ENCODE assay signal across 12 cellular contexts in the genomic region with DNA sequence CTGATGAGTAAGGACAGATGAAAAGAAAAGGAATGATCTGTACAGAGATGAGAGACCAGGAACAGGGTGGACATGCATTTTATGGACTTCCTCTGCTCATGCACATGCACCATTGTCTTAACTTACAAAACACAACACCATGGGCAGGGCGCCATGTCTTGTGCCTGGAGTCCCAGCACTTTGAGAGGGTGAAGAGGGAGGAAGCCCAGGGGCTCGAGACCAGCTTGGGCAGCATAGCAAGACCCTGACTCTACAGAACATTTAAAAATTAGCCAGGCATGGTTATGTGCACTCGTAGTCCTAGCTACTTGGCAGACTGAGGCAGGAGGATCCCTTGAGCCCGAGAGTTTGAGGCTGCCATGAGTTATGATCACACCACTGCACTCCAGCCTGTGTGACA.
A peak's percentile ranks its signal among the peaks of the same experiment; 100 is the strongest.
DNase-seq lines count a peak whose midpoint lies in the region; ATAC-seq, FAIRE-seq and TF ChIP-seq lines count a peak whose summit lies in the region.
"Had no signal": no experiment of that assay in that cellular context is flagged by ENCODE, and none has a peak within 500 bp of the region (broad histone marks: within the 10 kb centered on the region; RNA-seq: fewer than 3 reads in every experiment).

No MANE protein-coding gene starts in this region.

- no peak overlapping the region for H3K4me2 ChIP-seq in SU-DHL-6 (ENCODE audit: low read depth, low read length, poor library complexity, severe bottlenecking)
- H3K4me2 ChIP-seq in H1 (ENCODE audit: insufficient read depth in 1 of 2, low read depth in 2 of 2, low read length in 2 of 2): no peak overlapping the region

- POLR2A ChIA-PET in activated CD4-positive, alpha-beta T cell treated with anti-CD3 and anti-CD28 coated beads, Interleukin-2, amount 10 ng/mL, durations not matched to agents 7 days and 5 days (lab: Charles Lee): interaction anchor here (1.0 to 1.1 kb wide), 2 partner anchors 35 to 81 kb away, joined by 4 to 5 read pairs; no protein-coding TSS in a partner anchor
- POLR2A ChIA-PET in H1 (lab: Charles Lee; ENCODE audit: partially characterized antibody) (interaction anchor here (1.8 kb wide), 1 partner anchor 85 kb away, joined by 5 read pairs; no protein-coding TSS in a partner anchor), A673 (lab: Charles Lee; ENCODE audit: low non-redundant PET) (interaction anchor here (0.7 kb wide), 1 partner anchor 98 kb away, joined by 3 read pairs; no protein-coding TSS in a partner anchor)

- peaks cover 83% of the 10 kb centered on the region for H3K4me1 Mint-ChIP-seq in activated CD4-positive, alpha-beta T cell treated with anti-CD3 and anti-CD28 coated beads, Interleukin-2, amount 10 ng/mL, durations not matched to agents 7 days and 5 days

- H3K4ac ChIP-seq in H1 (replicated peaks; ENCODE audit: insufficient read length, low read depth, low read length): no peak overlapping the region

- no peak overlapping the region for H3K18ac ChIP-seq in H1 (ENCODE audit: extremely low read depth, low read length)

- no peak overlapping the region for H3K14ac ChIP-seq in H1 (ENCODE audit: insufficient read length)

- H3K23me2 ChIP-seq in H1 (ENCODE audit: low read depth, low read length): no peaks in the 10 kb centered on the region; the same call in none of the 2 replicates

- WGBS in H1 (ENCODE audit: extremely low coverage in 1 of 2, insufficient coverage in 1 of 2, insufficient read length in 1 of 2, insufficient replicate concordance in 2 of 2, low coverage in 1 of 2, low lambda C conversion rate in 2 of 2, missing lambda C conversion rate in 1 of 2), 2 experiments: 93% methylated on average over 4 of the region's 4 CpGs; no CpG with 5 or more reads in 1 of the 2 experiments
- WGBS in spleen, 5 donors: 85 to 95% (median 87%) methylated on average over 3 to 4 of the region's 4 CpGs

- H3K79me2 ChIP-seq in SU-DHL-6 (ENCODE audit: insufficient read depth, low read length) (no peaks in the 10 kb centered on the region), H1 (ENCODE audit: control insufficient read depth in 1 of 2, insufficient read depth in 2 of 2, low read length in 2 of 2) (no peaks in the 10 kb centered on the region)

- no peak for DNase-seq in activated CD4-positive, alpha-beta T cell treated with anti-CD3 and anti-CD28 coated beads, Interleukin-2, amount 10 ng/mL, durations not matched to agents 7 days and 5 days
- DNase-seq in activated CD4-positive, alpha-beta T cell treated with anti-CD3 and anti-CD28 coated beads for 1 hour: no peak
- no peak for DNase-seq in H1 (ENCODE audit: low read depth in 1 of 2, low spot score in 2 of 2)
- DNase-seq in spleen: peak; percentile 66
- DNase-seq in A673 (ENCODE audit: low spot score): no peak
- DNase-seq: ACHN; effector CD8-positive, alpha-beta T cell; nucleus accumbens had no signal

- H3K79me1 ChIP-seq in H1 (ENCODE audit: low read depth, low read length): no peaks in the 10 kb centered on the region

- H4K5ac ChIP-seq in H1 (ENCODE audit: insufficient read length, low read depth, low read length): no peak overlapping the region

- H4K8ac ChIP-seq in H1 (ENCODE audit: extremely low read depth, insufficient read depth, low read length): no peak overlapping the region

- no peaks in the 10 kb centered on the region for H3K9me3 ChIP-seq in SU-DHL-6 (ENCODE audit: insufficient read depth, low read length)
- H3K9me3 ChIP-seq in H1 (ENCODE audit: insufficient read depth in 2 of 2, low read depth in 1 of 2, low read length in 1 of 2): no peaks in the 10 kb centered on the region
- H3K9me3 ChIP-seq in spleen: no peaks in the 10 kb centered on the region
- no peaks in the 10 kb centered on the region for H3K9me3 ChIP-seq in A673 (ENCODE audit: low read depth, low read length, poor library complexity, severe bottlenecking)

- no peak overlapping the region for H2BK120ac ChIP-seq in H1 (replicated peaks; ENCODE audit: low read depth, low read length)

- no peak overlapping the region for H3K23ac ChIP-seq in H1 (ENCODE audit: insufficient read length)

- no peak overlapping the region for H3K4me3 ChIP-seq in SU-DHL-6 (ENCODE audit: insufficient read depth, low read length, poor library complexity, severe bottlenecking)
- no peak overlapping the region for H3K4me3 ChIP-seq in H1 (ENCODE audit: extremely low read depth in 1 of 4, insufficient read depth in 2 of 4, low read depth in 3 of 4, low read length in 4 of 4)
- H3K4me3 ChIP-seq in spleen: no peak overlapping the region
- no peak overlapping the region for H3K4me3 ChIP-seq in A673 (ENCODE audit: low read depth, low read length, poor library complexity, severe bottlenecking)

- no peak overlapping the region for H2AK5ac ChIP-seq in H1 (ENCODE audit: low read depth, low read length)

- H4K20me1 ChIP-seq in SU-DHL-6 (ENCODE audit: low read depth, low read length) (no peaks in the 10 kb centered on the region), H1 (replicated peaks in 1 of 2; ENCODE audit: control insufficient read depth in 1 of 2, insufficient read depth in 2 of 2, low read length in 2 of 2) (no peaks in the 10 kb centered on the region)

- H3K27ac Mint-ChIP-seq in activated CD4-positive, alpha-beta T cell treated with anti-CD3 and anti-CD28 coated beads, Interleukin-2, amount 10 ng/mL, durations not matched to agents 7 days and 5 days: peak overlapping the region; percentile 84

- ATAC-seq in HG02840 (IDR thresholded peaks at IDR 0.05; ENCODE audit: low FRiP score, unreplicated experiment) (no peak), GM21528 (IDR thresholded peaks at IDR 0.05; ENCODE audit: low FRiP score, unreplicated experiment) (no peak)

- H4K91ac ChIP-seq in H1 (replicated peaks; ENCODE audit: insufficient read length, low read length): no peak overlapping the region

- no peak for TF ChIP-seq RAD21 in H1 (IDR thresholded peaks at IDR 0.05 in 1 of 2, conservative IDR thresholded peaks at IDR 0.05 in 1 of 2; ENCODE audit: low read depth in 2 of 2, low read length in 2 of 2)

- FAIRE-seq in H1 (lab: Jason Lieb, UNC): no peak
- FAIRE-seq: GM19239 had no signal

- H3F3A ChIP-seq in SU-DHL-6 (ENCODE audit: insufficient read depth): peaks cover 38% of the 10 kb centered on the region

- no peak overlapping the region for H3K56ac ChIP-seq in H1 (replicated peaks; ENCODE audit: insufficient read length, low read depth, low read length)

- H2BK5ac ChIP-seq in H1 (ENCODE audit: low read depth, low read length): peak overlapping the region; percentile 39; the same call in 1 of the 2 replicates

- CTCF ChIA-PET in activated CD4-positive, alpha-beta T cell treated with anti-CD3 and anti-CD28 coated beads, Interleukin-2, amount 10 ng/mL, durations not matched to agents 7 days and 5 days (lab: Charles Lee): interaction anchor here (0.5 to 24.4 kb wide), 14 partner anchors 10 to 364 kb away, joined by 3 to 525 read pairs (median 4); a partner anchor contains a TSS
- CTCF ChIA-PET in H1 (lab: Charles Lee; ENCODE audit: partially characterized antibody): interaction anchor here (0.5 to 4.0 kb wide), 19 partner anchors 9 to 346 kb away, joined by 3 to 27 read pairs (median 5); no protein-coding TSS in a partner anchor
- CTCF ChIA-PET in A673 (lab: Charles Lee): no interaction called here

- H2AFZ ChIP-seq in SU-DHL-6 (ENCODE audit: low read depth, low read length, severe bottlenecking) (no peak overlapping the region), H1 (ENCODE audit: low read length) (no peak overlapping the region)

- no peaks in the 10 kb centered on the region for H3K27me3 ChIP-seq in SU-DHL-6 (ENCODE audit: low read length)
- H3K27me3 ChIP-seq in H1 (replicated peaks in 1 of 4; ENCODE audit: control insufficient read depth in 3 of 4, extremely low read depth in 1 of 4, insufficient read depth in 3 of 4, low read length in 3 of 4): no peaks in the 10 kb centered on the region
- H3K27me3 ChIP-seq in spleen (replicated peaks in 1 of 7): no peaks in the 10 kb centered on the region
- no peaks in the 10 kb centered on the region for H3K27me3 ChIP-seq in A673 (replicated peaks; ENCODE audit: insufficient read depth, low read depth, low read length, poor library complexity)

- H3K27ac ChIP-seq in SU-DHL-6 (ENCODE audit: low read depth, low read length) (peak overlapping the region; percentile 20), H1 (ENCODE audit: low read depth, low read length) (no peak overlapping the region), spleen (peak overlapping the region; percentile 20 to 99 (median 82)), A673 (ENCODE audit: low read depth, low read length, poor library complexity, severe bottlenecking) (no peak overlapping the region)

- H2BK20ac ChIP-seq in H1 (ENCODE audit: low read length): no peak overlapping the region

- no peaks in the 10 kb centered on the region for H3K36me3 ChIP-seq in SU-DHL-6 (ENCODE audit: low read length)
- no peaks in the 10 kb centered on the region for H3K36me3 ChIP-seq in H1 (ENCODE audit: control insufficient read depth in 2 of 4, insufficient read depth in 4 of 4, low read length in 3 of 4)
- H3K36me3 ChIP-seq in spleen: no peaks in the 10 kb centered on the region
- H3K36me3 ChIP-seq in A673 (ENCODE audit: insufficient read depth, low read length, poor library complexity, severe bottlenecking): no peaks in the 10 kb centered on the region

- no peaks in the 10 kb centered on the region for H3K9me3 Mint-ChIP-seq in activated CD4-positive, alpha-beta T cell treated with anti-CD3 and anti-CD28 coated beads, Interleukin-2, amount 10 ng/mL, durations not matched to agents 7 days and 5 days

- intact Hi-C loops in spleen (cut with DNase I; ENCODE audit: low total_unique reads): no loop called here
- intact Hi-C loops in A673 (cut with micrococcal nuclease; ENCODE audit: unreplicated experiment): no loop called here

- TF ChIP-seq POLR2A in H1 (IDR thresholded peaks at IDR 0.05; ENCODE audit: control extremely low read depth in 1 of 2, low read depth in 2 of 2, low read length in 2 of 2): no peak
- TF ChIP-seq POLR2A in spleen (IDR thresholded peaks at IDR 0.05): no peak

- BruUV-seq in A673 (replicated peaks; lab: Mats Ljungman, UMichigan): no TSS peak

- no peak for TF ChIP-seq EP300 in H1 (IDR thresholded peaks at IDR 0.05; ENCODE audit: borderline replicate concordance in 1 of 2, low read depth in 2 of 2, low read length in 2 of 2)

- no peak overlapping the region for H2BK15ac ChIP-seq in H1 (ENCODE audit: low read length)

- H3K9me2 ChIP-seq in SU-DHL-6 (replicated peaks; ENCODE audit: insufficient read depth, low read length): no peaks in the 10 kb centered on the region

- TF ChIP-seq CTCF in SU-DHL-6 (IDR thresholded peaks at IDR 0.05; ENCODE audit: insufficient read depth, low read length, poor library complexity, severe bottlenecking) (no peak), H1 (IDR thresholded peaks at IDR 0.05; ENCODE audit: control extremely low read depth in 1 of 3, insufficient read depth in 1 of 3, low read depth in 1 of 3, low read length in 3 of 3) (no peak), spleen (IDR thresholded peaks at IDR 0.05 in 8 of 11, conservative IDR thresholded peaks at IDR 0.05 in 3 of 11) (no peak), A673 (conservative IDR thresholded peaks at IDR 0.05; ENCODE audit: low read depth, low read length) (no peak)

- H3K4me1 ChIP-seq in H1 (replicated peaks in 1 of 4; ENCODE audit: control insufficient read depth in 3 of 4, insufficient read depth in 4 of 4, low read length in 3 of 4) (peaks cover 0 to 18% (median 8%) of the 10 kb centered on the region in 4 experiments; a peak in 6 of 7 replicates), spleen (peaks cover 38 to 100% (median 65%) of the 10 kb centered on the region in 6 donors), A673 (ENCODE audit: insufficient read depth, low read length, poor library complexity, severe bottlenecking) (no peaks in the 10 kb centered on the region)

- no peak overlapping the region; the same call in 1 of the 2 replicates for H2BK12ac ChIP-seq in H1 (ENCODE audit: low read depth, low read length)

- peaks cover 17% of the 10 kb centered on the region for H3K36me3 Mint-ChIP-seq in activated CD4-positive, alpha-beta T cell treated with anti-CD3 and anti-CD28 coated beads, Interleukin-2, amount 10 ng/mL, durations not matched to agents 7 days and 5 days (ENCODE audit: low read depth)

- H3K9ac ChIP-seq in SU-DHL-6 (ENCODE audit: low read length) (no peak overlapping the region), H1 (replicated peaks in 1 of 4; ENCODE audit: extremely low read depth in 1 of 4, low read depth in 3 of 4, low read length in 3 of 4) (no peak overlapping the region)

- no peaks in the 10 kb centered on the region for H3K27me3 Mint-ChIP-seq in activated CD4-positive, alpha-beta T cell treated with anti-CD3 and anti-CD28 coated beads, Interleukin-2, amount 10 ng/mL, durations not matched to agents 7 days and 5 days

- H3K4me3 Mint-ChIP-seq in activated CD4-positive, alpha-beta T cell treated with anti-CD3 and anti-CD28 coated beads, Interleukin-2, amount 10 ng/mL, durations not matched to agents 7 days and 5 days: peak overlapping the region; percentile 60

Comparison
In these comparisons a context has a peak if more than half of its experiments do, and no peak if none do; other contexts are left out.
1. H3K27ac ChIP-seq: peak in SU-DHL-6 (single experiment) and spleen (8 of 8); none in H1 (single experiment) and A673 (single experiment).